In genomic region chr7:5812145-5812544, GRCh38 we compare ENCODE assay signal across 6 cellular contexts. TPM values are rescaled to one million over a fixed set of nuclear protein-coding genes. Genes with fewer than 3 reads are reported as not detected.
DNase-seq lines count a peak whose midpoint lies in the region; ATAC-seq, FAIRE-seq and TF ChIP-seq lines count a peak whose summit lies in the region.
"Not testable (repeated sequence)": the region's sequence is repeated elsewhere in the genome, so short reads cannot be mapped to it uniquely, and the experiment has no call there.

No MANE protein-coding gene starts in this region.

- H3K4me3 ChIP-seq in GM23338; Panc1 (ENCODE audit: low read depth in 2 of 2, low read length in 2 of 2); GM12878; endothelial cell of umbilical vein (replicated peaks in 1 of 3; ENCODE audit: insufficient read depth in 1 of 3, low read depth in 1 of 3, low read length in 3 of 3): not testable (repeated sequence)

- not testable (repeated sequence) for H3K36me3 ChIP-seq in GM23338 (ENCODE audit: insufficient read depth); Panc1 (ENCODE audit: control insufficient read depth, insufficient read depth, low read length); GM12878 (ENCODE audit: control insufficient read depth in 2 of 2, insufficient read depth in 2 of 2, low read length in 1 of 2); endothelial cell of umbilical vein (ENCODE audit: control insufficient read depth in 2 of 2, extremely low read depth in 1 of 2, insufficient read depth in 2 of 2, low read length in 2 of 2)

- dilution Hi-C loops in endothelial cell of umbilical vein (cut with MboI; ENCODE audit: extremely low pct_ligation_motif_present, low sequenced_read_pairs), result not testable (repeated sequence)

- not testable (repeated sequence) for H3K9me3 Mint-ChIP-seq in GM23338; activated CD8-positive, alpha-beta T cell treated with anti-CD3 and anti-CD28 coated beads, Interleukin-2, amount 10 ng/mL, durations not matched to agents 7 days and 5 days (ENCODE audit: insufficient read depth)

- in situ Hi-C loops in Panc1 (cut with HindIII; ENCODE audit: low pct_unique_long_range_greater_than_20kb, low sequenced_read_pairs), result loop anchor here (25.0 kb wide), 1 partner anchor 125 kb away; no protein-coding TSS in a partner anchor
- in situ Hi-C loops in GM12878 (cut with MboI), result not testable (repeated sequence)

- H3K9me2 ChIP-seq in GM23338 (ENCODE audit: insufficient read depth), result not testable (repeated sequence)

- RAD21 ChIA-PET in GM12878 (lab: Charles Lee; ENCODE audit: unreplicated experiment), result not testable (repeated sequence)

- not testable (repeated sequence) for H2AFZ ChIP-seq in GM23338; GM12878 (ENCODE audit: control insufficient read depth, low read depth, low read length); endothelial cell of umbilical vein (ENCODE audit: low read depth, low read length)

- intact Hi-C loops in Panc1 (cut with micrococcal nuclease; ENCODE audit: unreplicated experiment); GM12878 (cut with micrococcal nuclease; ENCODE audit: unreplicated experiment); endothelial cell of umbilical vein (cut with micrococcal nuclease): not testable (repeated sequence)

- H3K4me1 Mint-ChIP-seq in GM23338; activated CD8-positive, alpha-beta T cell treated with anti-CD3 and anti-CD28 coated beads, Interleukin-2, amount 10 ng/mL, durations not matched to agents 7 days and 5 days (ENCODE audit: low read depth): not testable (repeated sequence)

- CTCF ChIA-PET in Panc1 (lab: Charles Lee); GM12878 (lab: Yijun Ruan, JAX); endothelial cell of umbilical vein (lab: Charles Lee): not testable (repeated sequence)
- CTCF ChIA-PET in activated CD8-positive, alpha-beta T cell treated with anti-CD3 and anti-CD28 coated beads, Interleukin-2, amount 10 ng/mL, durations not matched to agents 7 days and 5 days (lab: Charles Lee), result interaction anchor here (0.6 kb wide), 1 partner anchor 538 kb away, joined by 3 read pairs; no protein-coding TSS in a partner anchor

- not testable (repeated sequence) for H3K36me3 Mint-ChIP-seq in GM23338 (ENCODE audit: low read depth); activated CD8-positive, alpha-beta T cell treated with anti-CD3 and anti-CD28 coated beads, Interleukin-2, amount 10 ng/mL, durations not matched to agents 7 days and 5 days (ENCODE audit: low read depth)

- SMC1A ChIA-PET in GM12878 (lab: Charles Lee; ENCODE audit: uncharacterized antibody, unreplicated experiment), result not testable (repeated sequence)

- not testable (repeated sequence) for TF ChIP-seq CTCF in GM23338 (conservative IDR thresholded peaks at IDR 0.05; ENCODE audit: low read depth in 2 of 2); Panc1 (IDR thresholded peaks at IDR 0.05); GM12878 (IDR thresholded peaks at IDR 0.05 in 2 of 3, conservative IDR thresholded peaks at IDR 0.05 in 1 of 3; ENCODE audit: control insufficient read depth in 2 of 3, extremely low read depth in 1 of 3, insufficient read depth in 1 of 3, low read depth in 3 of 3, low read length in 3 of 3); endothelial cell of umbilical vein (IDR thresholded peaks at IDR 0.05; ENCODE audit: extremely low read depth in 1 of 2, insufficient read depth in 1 of 2, low read depth in 1 of 2, low read length in 2 of 2)

- not testable (repeated sequence) for H3K4me2 ChIP-seq in GM23338; GM12878 (ENCODE audit: control insufficient read depth, insufficient read depth); endothelial cell of umbilical vein (ENCODE audit: insufficient read depth, low read length)

- H4K20me1 ChIP-seq in GM23338 (replicated peaks; ENCODE audit: insufficient read depth); GM12878 (ENCODE audit: control insufficient read depth, insufficient read depth); endothelial cell of umbilical vein (replicated peaks; ENCODE audit: control insufficient read depth, extremely low read depth, insufficient read depth, low read length): not testable (repeated sequence)

- not testable (repeated sequence) for H3K27ac Mint-ChIP-seq in GM23338; activated CD8-positive, alpha-beta T cell treated with anti-CD3 and anti-CD28 coated beads, Interleukin-2, amount 10 ng/mL, durations not matched to agents 7 days and 5 days

- DNase-seq in GM23338 (ENCODE audit: low spot score); Panc1 (ENCODE audit: low read depth, low spot score); activated CD8-positive, alpha-beta T cell treated with anti-CD3 and anti-CD28 coated beads, Interleukin-2, amount 10 ng/mL, durations not matched to agents 7 days and 5 days; GM12878 (ENCODE audit: low read depth, low spot score); endothelial cell of umbilical vein (ENCODE audit: low read depth, low spot score): not testable (repeated sequence)

- TF ChIP-seq RAD21 in GM12878 (IDR thresholded peaks at IDR 0.05; ENCODE audit: insufficient read depth, low read depth, low read length), result not testable (repeated sequence)

- H3K4me3 Mint-ChIP-seq in GM23338; activated CD8-positive, alpha-beta T cell treated with anti-CD3 and anti-CD28 coated beads, Interleukin-2, amount 10 ng/mL, durations not matched to agents 7 days and 5 days: not testable (repeated sequence)

- H3K4me1 ChIP-seq in GM23338 (ENCODE audit: insufficient read depth); Panc1 (ENCODE audit: control insufficient read depth, insufficient read depth, low read length); GM12878 (ENCODE audit: control insufficient read depth, insufficient read depth, low read length); endothelial cell of umbilical vein (ENCODE audit: control insufficient read depth, extremely low read depth, insufficient read depth, low read length): not testable (repeated sequence)

- 90% methylated on average over 2 of the region's 4 CpGs for WGBS in GM12878 (ENCODE audit: insufficient coverage, insufficient replicate concordance, low lambda C conversion rate, missing lambda C conversion rate)

- not testable (repeated sequence) for H3K9ac ChIP-seq in GM12878 (ENCODE audit: control insufficient read depth, insufficient read depth, low read length); endothelial cell of umbilical vein (replicated peaks; ENCODE audit: extremely low read depth, insufficient read depth, low read length)

- TF ChIP-seq POLR2A in GM12878 (IDR thresholded peaks at IDR 0.05; ENCODE audit: low read depth, low read length); endothelial cell of umbilical vein (IDR thresholded peaks at IDR 0.05; ENCODE audit: low read depth, low read length): not testable (repeated sequence)

- BruUV-seq in Panc1 (replicated peaks; lab: Mats Ljungman, UMichigan); GM12878 (replicated peaks; lab: Mats Ljungman, UMichigan); endothelial cell of umbilical vein (replicated peaks; lab: Mats Ljungman, UMichigan): not testable (repeated sequence)

- H3K27me3 ChIP-seq in GM23338 (ENCODE audit: insufficient read depth); Panc1 (ENCODE audit: control insufficient read depth, insufficient read depth, low read length); GM12878 (replicated peaks in 1 of 2; ENCODE audit: control insufficient read depth in 2 of 2, insufficient read depth in 2 of 2, low read length in 1 of 2); endothelial cell of umbilical vein (ENCODE audit: control insufficient read depth in 2 of 2, insufficient read depth in 2 of 2, low read length in 2 of 2): not testable (repeated sequence)

- not testable (repeated sequence) for H3K27ac ChIP-seq in GM23338 (ENCODE audit: low read depth); Panc1 (ENCODE audit: low read length); GM12878 (ENCODE audit: control insufficient read depth, insufficient read depth); endothelial cell of umbilical vein (ENCODE audit: insufficient read depth, low read depth, low read length)

- ATAC-seq in GM23338, result peak; percentile 60
- ATAC-seq in Panc1, result peak; percentile 44; the same call in 1 of the 2 replicates
- ATAC-seq in activated CD8-positive, alpha-beta T cell treated with anti-CD3 and anti-CD28 coated beads, Interleukin-2, amount 10 ng/mL, durations not matched to agents 7 days and 5 days, result peak; percentile 30
- ATAC-seq in GM12878, result not testable (repeated sequence)

- not testable (repeated sequence) for H3K9me1 ChIP-seq in endothelial cell of umbilical vein (replicated peaks; ENCODE audit: control insufficient read depth, extremely low read depth, insufficient read depth, low read length)

- not testable (repeated sequence) for H3K79me2 ChIP-seq in GM23338 (replicated peaks; ENCODE audit: insufficient read depth); GM12878 (ENCODE audit: control insufficient read depth, insufficient read depth, low read length); endothelial cell of umbilical vein (ENCODE audit: control insufficient read depth, insufficient read depth, low read length)

- H3F3A ChIP-seq in GM23338 (replicated peaks; ENCODE audit: low read depth), result not testable (repeated sequence)

- FAIRE-seq in G401.6 (lab: Jason Lieb, UNC) (peak; percentile 34), GM12878 (lab: Jason Lieb, UNC) (peak; percentile 41), endothelial cell of umbilical vein (lab: Jason Lieb, UNC) (peak; percentile 82)

- not testable (repeated sequence) for H3K9me3 ChIP-seq in Panc1 (ENCODE audit: control insufficient read depth, insufficient read depth, low read depth, low read length); GM12878 (replicated peaks; ENCODE audit: control insufficient read depth, insufficient read depth, low read length); endothelial cell of umbilical vein (replicated peaks; ENCODE audit: control insufficient read depth, insufficient read depth, low read length)

- H3K27me3 Mint-ChIP-seq in GM23338 (ENCODE audit: insufficient read depth, low read depth, poor library complexity); activated CD8-positive, alpha-beta T cell treated with anti-CD3 and anti-CD28 coated beads, Interleukin-2, amount 10 ng/mL, durations not matched to agents 7 days and 5 days (ENCODE audit: low read depth): not testable (repeated sequence)

- POLR2A ChIA-PET in Panc1 (lab: Charles Lee); activated CD8-positive, alpha-beta T cell treated with anti-CD3 and anti-CD28 coated beads, Interleukin-2, amount 10 ng/mL, durations not matched to agents 7 days and 5 days (lab: Charles Lee); GM12878 (lab: Charles Lee); endothelial cell of umbilical vein (lab: Charles Lee): not testable (repeated sequence)

- TF ChIP-seq EP300 in GM12878 (IDR thresholded peaks at IDR 0.05; ENCODE audit: borderline replicate concordance in 1 of 2, control insufficient read depth in 1 of 2, low read depth in 2 of 2, low read length in 2 of 2), result not testable (repeated sequence)

RNA-seq across cellular contexts. Expression of gene RNF216, which starts 30.7 kb away (rescaled TPM):
- total RNA-seq in GM23338 (2014; rRNA removed; shearing (Covaris generic)), result 26.7 and 31.3 TPM in 2 replicates
- 20.0 and 25.2 TPM in 2 replicates for polyA plus RNA-seq in GM23338 (2016; fragmentation: Nextera tagmentation; extraction: Ambion mirVana)
- 61.6 TPM for total RNA-seq in Panc1 (2021; ENCODE audit: unreplicated experiment)
- 42.2 TPM for polyA plus RNA-seq in Panc1 (2012; ENCODE audit: insufficient read length)
- 10 to 100 TPM; 31.3 to 33.4 TPM for total RNA-seq in activated CD8-positive, alpha-beta T cell treated with anti-CD3 and anti-CD28 coated beads, Interleukin-2, amount 10 ng/mL, durations not matched to agents 7 days and 5 days
- 144 and 148 TPM in 2 replicates for total RNA-seq in GM12878 (2013; cell fraction: nucleolus; rRNA removed)
- 20.1 and 21.3 TPM in 2 replicates for total RNA-seq in GM12878 (2014; rRNA removed)
- 19.6 and 20.3 TPM in 2 replicates for total RNA-seq in GM12878 (2014; rRNA removed; fragmentation: Illumina TruSeq; extraction: Trizol)
- 26.0 and 29.5 TPM in 2 replicates for total RNA-seq in GM12878 (2021)
- 9.6 TPM for polyA plus RNA-seq in GM12878 (2011; ENCODE audit: low read depth)
- 24.6 and 25.0 TPM in 2 replicates for polyA plus RNA-seq in GM12878 (2011; rRNA removed)
- 19.0 and 22.6 TPM in 2 replicates for polyA plus RNA-seq in GM12878 (2011; cell fraction: cytosol; rRNA removed)
- 48.7 and 54.4 TPM in 2 replicates for polyA plus RNA-seq in GM12878 (2011; cell fraction: nucleus; rRNA removed)
- 17.0 and 18.8 TPM in 2 replicates for polyA plus RNA-seq in GM12878 (2012)
- polyA plus RNA-seq in GM12878 (2014; fragmentation: Illumina TruSeq; extraction: Trizol), result 20.3 and 24.9 TPM in 2 replicates
- 1 to 10 TPM; 3.6 to 6.3 TPM for polyA plus RNA-seq in GM12878 (2014; fragmentation: Nextera tagmentation; extraction: Ambion mirVana)
- polyA plus RNA-seq in GM12878 (2014; rRNA removed), result 25.2 and 26.1 TPM in 2 replicates
- 10 to 100 TPM; 30.0 to 31.1 TPM for polyA plus RNA-seq in GM12878 (2016; fragmentation: Nextera tagmentation; extraction: Ambion mirVana)
- polyA minus RNA-seq in GM12878 (2011; rRNA and poly(A)+ RNA removed), result 36.9 and 45.2 TPM in 2 replicates
- polyA minus RNA-seq in GM12878 (2011; cell fraction: cytosol; rRNA and poly(A)+ RNA removed), result 15.3 and 16.0 TPM in 2 replicates
- 36.9 and 46.5 TPM in 2 replicates for polyA minus RNA-seq in GM12878 (2011; cell fraction: nucleus; rRNA and poly(A)+ RNA removed)
- 33.2 and 37.1 TPM in 2 replicates for total RNA-seq in endothelial cell of umbilical vein
- 16.4 TPM in 2 replicates for polyA plus RNA-seq in endothelial cell of umbilical vein
- polyA plus RNA-seq in endothelial cell of umbilical vein (2011; cell fraction: cytosol; rRNA removed), result 17.3 and 20.8 TPM in 2 replicates
- polyA plus RNA-seq in endothelial cell of umbilical vein (2011; cell fraction: nucleus; rRNA removed), result 46.5 and 50.9 TPM in 2 replicates
- 21.5 and 22.2 TPM in 2 replicates for polyA plus RNA-seq in endothelial cell of umbilical vein (2012)
- polyA minus RNA-seq in endothelial cell of umbilical vein, result 36.3 and 38.8 TPM in 2 replicates
- polyA minus RNA-seq in endothelial cell of umbilical vein (2011; cell fraction: cytosol; rRNA and poly(A)+ RNA removed), result 19.4 TPM
- 55.5 and 68.0 TPM in 2 replicates for polyA minus RNA-seq in endothelial cell of umbilical vein (2011; cell fraction: nucleus; rRNA and poly(A)+ RNA removed)
